Comparison of ENCODE assay signal across 21 cellular contexts in genomic region chr7:151509670-151510333, GRCh38. TPM values are rescaled to one million over a fixed set of nuclear protein-coding genes. Genes with fewer than 3 reads are reported as not detected.
DNase-seq lines count a peak whose midpoint lies in the region; ATAC-seq and TF ChIP-seq lines count a peak whose summit lies in the region.
"Had no signal": no experiment of that assay in that cellular context is flagged by ENCODE, and none has a peak within 500 bp of the region (broad histone marks: within the 10 kb centered on the region; RNA-seq: fewer than 3 reads in every experiment).

No MANE protein-coding gene starts in this region.

- H3K9me3 Mint-ChIP-seq in activated naive CD8-positive, alpha-beta T cell (ENCODE audit: low read depth), result no peaks in the 10 kb centered on the region
- no peaks in the 10 kb centered on the region for H3K9me3 Mint-ChIP-seq in activated naive CD8-positive, alpha-beta T cell treated with anti-CD3 and anti-CD28 coated beads for 36 hours
- H3K9me3 Mint-ChIP-seq in activated naive CD8-positive, alpha-beta T cell treated with anti-CD3 and anti-CD28 coated beads, Interleukin-2, amount 50 U/mL, for 24 hours, result no peaks in the 10 kb centered on the region
- H3K9me3 Mint-ChIP-seq: CD4-positive, alpha-beta memory T cell had no signal

- peak overlapping the region; percentile 32 to 33 for H3K27ac ChIP-seq in thoracic aorta
- H3K27ac ChIP-seq: hepatocyte, upper lobe of right lung had no signal

- no peaks in the 10 kb centered on the region for H3K27me3 ChIP-seq in thoracic aorta (replicated peaks; ENCODE audit: insufficient read depth)
- H3K27me3 ChIP-seq: hepatocyte, upper lobe of right lung had no signal

- peaks cover 11% of the 10 kb centered on the region for H3K36me3 Mint-ChIP-seq in activated naive CD8-positive, alpha-beta T cell
- peaks cover 27% of the 10 kb centered on the region for H3K36me3 Mint-ChIP-seq in activated naive CD8-positive, alpha-beta T cell treated with anti-CD3 and anti-CD28 coated beads for 36 hours
- peaks cover 18% of the 10 kb centered on the region for H3K36me3 Mint-ChIP-seq in activated naive CD8-positive, alpha-beta T cell treated with anti-CD3 and anti-CD28 coated beads, Interleukin-2, amount 50 U/mL, for 24 hours (ENCODE audit: low read depth)
- H3K36me3 Mint-ChIP-seq: CD4-positive, alpha-beta memory T cell had no signal

- H3K4me3 ChIP-seq in thoracic aorta, result no peak overlapping the region
- H3K4me3 ChIP-seq: hepatocyte, upper lobe of right lung had no signal

- H3K9me3 ChIP-seq in thoracic aorta, result no peaks in the 10 kb centered on the region
- H3K9me3 ChIP-seq: upper lobe of right lung had no signal

- no peaks in the 10 kb centered on the region for H3K36me3 ChIP-seq in thoracic aorta
- H3K36me3 ChIP-seq: upper lobe of right lung had no signal

- peaks cover 36 to 71% of the 10 kb centered on the region in 2 donors for H3K4me1 ChIP-seq in thoracic aorta (ENCODE audit: control insufficient read depth in 1 of 2, low read depth in 2 of 2)

- H3K27ac Mint-ChIP-seq in activated naive CD8-positive, alpha-beta T cell, result no peak overlapping the region
- H3K27ac Mint-ChIP-seq in activated naive CD8-positive, alpha-beta T cell treated with anti-CD3 and anti-CD28 coated beads for 36 hours, result no peak overlapping the region
- no peak overlapping the region for H3K27ac Mint-ChIP-seq in activated naive CD8-positive, alpha-beta T cell treated with anti-CD3 and anti-CD28 coated beads, Interleukin-2, amount 50 U/mL, for 24 hours
- H3K27ac Mint-ChIP-seq: activated naive CD8-positive, alpha-beta T cell treated with anti-CD3 and anti-CD28 coated beads, Interleukin-2, amount 10 ng/mL, durations not matched to agents 7 days and 5 days; nephron progenitor cell had no signal

- TF ChIP-seq CTCF in thoracic aorta (IDR thresholded peaks at IDR 0.05), result no peak

- H3K4me1 Mint-ChIP-seq in activated naive CD8-positive, alpha-beta T cell (ENCODE audit: low read depth), result peaks cover 80% of the 10 kb centered on the region
- peaks cover 61% of the 10 kb centered on the region for H3K4me1 Mint-ChIP-seq in activated naive CD8-positive, alpha-beta T cell treated with anti-CD3 and anti-CD28 coated beads for 36 hours
- peaks cover 77% of the 10 kb centered on the region for H3K4me1 Mint-ChIP-seq in activated naive CD8-positive, alpha-beta T cell treated with anti-CD3 and anti-CD28 coated beads, Interleukin-2, amount 50 U/mL, for 24 hours

- ATAC-seq in activated naive CD8-positive, alpha-beta T cell treated with anti-CD3 and anti-CD28 coated beads, Interleukin-2, amount 50 U/mL, for 24 hours, result peak; percentile 54
- no peak for ATAC-seq in thoracic aorta (ENCODE audit: insufficient number of reproducible peaks, low FRiP score, low read depth)
- no peak for ATAC-seq in GM18511 (IDR thresholded peaks at IDR 0.05; ENCODE audit: unreplicated experiment)
- ATAC-seq: upper lobe of right lung had no signal

- peak overlapping the region; percentile 2 for H3K4me3 Mint-ChIP-seq in activated naive CD8-positive, alpha-beta T cell
- H3K4me3 Mint-ChIP-seq in activated naive CD8-positive, alpha-beta T cell treated with anti-CD3 and anti-CD28 coated beads for 36 hours, result no peak overlapping the region
- H3K4me3 Mint-ChIP-seq in activated naive CD8-positive, alpha-beta T cell treated with anti-CD3 and anti-CD28 coated beads, Interleukin-2, amount 50 U/mL, for 24 hours, result no peak overlapping the region
- H3K4me3 Mint-ChIP-seq: activated naive CD8-positive, alpha-beta T cell treated with anti-CD3 and anti-CD28 coated beads, Interleukin-2, amount 10 ng/mL, durations not matched to agents 7 days and 5 days; nephron progenitor cell had no signal

- DNase-seq in activated naive CD8-positive, alpha-beta T cell treated with anti-CD3 and anti-CD28 coated beads for 36 hours, result no peak
- no peak for DNase-seq in activated naive CD8-positive, alpha-beta T cell treated with anti-CD3 and anti-CD28 coated beads, Interleukin-2, amount 50 U/mL, for 24 hours
- DNase-seq in iris pigment epithelial cell (ENCODE audit: low read depth), result peak; percentile 35
- no peak for DNase-seq in thoracic aorta (ENCODE audit: low spot score)
- DNase-seq in SW480 (ENCODE audit: low spot score), result no peak
- DNase-seq in NCI-H187 treated with DMSO at 0.1 percent for 48 hours (lab: John Stamatoyannopoulos, UW), result no peak
- DNase-seq: activated naive CD8-positive, alpha-beta T cell treated with anti-CD3 and anti-CD28 coated beads, Interleukin-2, amount 10 ng/mL, durations not matched to agents 7 days and 5 days; activated T-cell treated with anti-CD3 and anti-CD28 coated beads, Interleukin-2, amount 50 U/mL, for 1 hour; CD4-positive, alpha-beta memory T cell; central memory CD4-positive, alpha-beta T cell; effector CD8-positive, alpha-beta T cell; GOT3; NCI-H146; NCI-H446; NK-92 treated with Interleukin-12 subunit alpha and Interleukin-12 subunit beta, amount 100 ng/mL, for 24 hours; RPMI8226; upper lobe of right lung had no signal

- H3K27me3 Mint-ChIP-seq in activated naive CD8-positive, alpha-beta T cell, result no peaks in the 10 kb centered on the region
- no peaks in the 10 kb centered on the region for H3K27me3 Mint-ChIP-seq in activated naive CD8-positive, alpha-beta T cell treated with anti-CD3 and anti-CD28 coated beads for 36 hours
- H3K27me3 Mint-ChIP-seq in activated naive CD8-positive, alpha-beta T cell treated with anti-CD3 and anti-CD28 coated beads, Interleukin-2, amount 50 U/mL, for 24 hours, result no peaks in the 10 kb centered on the region
- H3K27me3 Mint-ChIP-seq: activated naive CD8-positive, alpha-beta T cell treated with anti-CD3 and anti-CD28 coated beads, Interleukin-2, amount 10 ng/mL, durations not matched to agents 7 days and 5 days; CD4-positive, alpha-beta memory T cell had no signal

RNA-seq across cellular contexts. Expression of gene RHEB, which starts 9.9 kb away (rescaled TPM):
- total RNA-seq in activated naive CD8-positive, alpha-beta T cell treated with anti-CD3 and anti-CD28 coated beads for 36 hours, result 10 to 100 TPM; 42.0 to 46.8 TPM
- total RNA-seq in thoracic aorta, result 100 to 1,000 TPM in 1 of 2 donors, 10 to 100 TPM in 1; 88.9 to 102 TPM
